In the genomic region with DNA sequence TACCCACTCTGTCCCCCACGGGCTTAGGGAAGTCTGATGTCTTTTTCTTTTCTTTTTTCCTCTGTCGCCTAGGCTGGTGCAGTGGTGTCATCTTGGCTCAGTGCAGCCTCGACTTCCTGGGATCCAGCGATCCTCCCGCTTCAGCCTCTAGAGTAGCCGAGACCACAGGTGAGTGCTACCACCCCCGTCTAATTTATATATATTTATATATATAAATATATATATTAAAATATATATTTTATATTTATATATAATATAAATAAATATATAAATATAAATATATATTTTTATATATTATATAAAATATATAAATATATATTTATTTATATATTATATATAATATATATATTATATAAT, we compare ENCODE assay signal across 8 cellular contexts.
DNase-seq lines count a peak whose midpoint lies in the region; ATAC-seq and TF ChIP-seq lines count a peak whose summit lies in the region.

No MANE protein-coding gene starts in this region.

- H3K4me3 ChIP-seq in GM12875 (ENCODE audit: low read depth, low read length) (peak overlapping the region; percentile 76), SK-N-MC (peak overlapping the region; percentile 91), fibroblast of mammary gland (ENCODE audit: control insufficient read depth, low read depth, low read length) (peak overlapping the region; percentile 57), retinal pigment epithelial cell (ENCODE audit: low read length) (peak overlapping the region; percentile 54)

- H3K27ac ChIP-seq in SK-N-MC: 0 out of 2 replicates have a peak overlapping the region, but pooled peaks have one; percentile 92

- H3K9ac ChIP-seq in SK-N-MC (ENCODE audit: insufficient read length): no peak overlapping the region

- H3K9me3 ChIP-seq in SK-N-MC (ENCODE audit: low read depth, low read length): no peaks in the 10 kb centered on the region

- ATAC-seq in GM18867 (IDR thresholded peaks at IDR 0.05; ENCODE audit: unreplicated experiment): no peak
- no peak for ATAC-seq in HG03025 (IDR thresholded peaks at IDR 0.05; ENCODE audit: low FRiP score, unreplicated experiment)

- TF ChIP-seq CTCF in GM12875 (IDR thresholded peaks at IDR 0.05; ENCODE audit: borderline replicate concordance, insufficient read depth, low read depth, low read length) (no peak), fibroblast of mammary gland (conservative IDR thresholded peaks at IDR 0.05; ENCODE audit: control insufficient read depth, insufficient read depth, low read depth, low read length) (no peak), retinal pigment epithelial cell (conservative IDR thresholded peaks at IDR 0.05; ENCODE audit: low read depth, low read length) (no peak)

- H3K36me3 ChIP-seq in SK-N-MC (ENCODE audit: insufficient read depth, low read length): no peaks in the 10 kb centered on the region

- no peak for DNase-seq in SK-N-MC (ENCODE audit: low read depth, low spot score)
- no peak for DNase-seq in fibroblast of mammary gland (ENCODE audit: low read depth)
- no peak for DNase-seq in retinal pigment epithelial cell (ENCODE audit: low read depth)
- no peak for DNase-seq in iPS-NIHi11 (ENCODE audit: low spot score)
- DNase-seq in UCSD-AML1 (lab: John Stamatoyannopoulos, UW; ENCODE audit: unreplicated experiment): no peak
